In genomic region chrX:27399146-27399456, GRCh38 we compare ENCODE assay signal across 21 cellular contexts.
"Had no signal": no experiment of that assay in that cellular context is flagged by ENCODE, and none has a peak within 500 bp of the region (broad histone marks: within the 10 kb centered on the region; RNA-seq: fewer than 3 reads in every experiment).

No MANE protein-coding gene starts in this region.

- H3K4me3 ChIP-seq: left ventricle myocardium inferior, ovary, psoas muscle, thyroid gland had no signal

- H3K27ac Mint-ChIP-seq: activated B cell treated with CpG ODN at 0.5 μM for 24 hours; activated CD4-positive, alpha-beta memory T cell treated with anti-CD3 and anti-CD28 coated beads for 36 hours; activated CD4-positive, alpha-beta T cell treated with anti-CD3 and anti-CD28 coated beads for 36 hours; activated CD8-positive, alpha-beta memory T cell treated with anti-CD3 and anti-CD28 coated beads, Interleukin-2, amount 10 ng/mL, durations not matched to agents 7 days and 5 days; activated naive CD4-positive, alpha-beta T cell treated with anti-CD3 and anti-CD28 coated beads, Interleukin-2, amount 50 U/mL, for 24 hours; brain; natural killer cell had no signal

- H3K27me3 Mint-ChIP-seq: activated B cell treated with CpG ODN at 0.5 μM for 24 hours; activated CD4-positive, alpha-beta memory T cell treated with anti-CD3 and anti-CD28 coated beads for 36 hours; activated CD4-positive, alpha-beta T cell treated with anti-CD3 and anti-CD28 coated beads for 36 hours; activated CD8-positive, alpha-beta memory T cell treated with anti-CD3 and anti-CD28 coated beads, Interleukin-2, amount 10 ng/mL, durations not matched to agents 7 days and 5 days; activated naive CD4-positive, alpha-beta T cell treated with anti-CD3 and anti-CD28 coated beads, Interleukin-2, amount 50 U/mL, for 24 hours had no signal

- H3K4me1 Mint-ChIP-seq: activated B cell treated with CpG ODN at 0.5 μM for 24 hours; activated CD4-positive, alpha-beta T cell treated with anti-CD3 and anti-CD28 coated beads for 36 hours; activated CD8-positive, alpha-beta memory T cell treated with anti-CD3 and anti-CD28 coated beads, Interleukin-2, amount 10 ng/mL, durations not matched to agents 7 days and 5 days; activated naive CD4-positive, alpha-beta T cell treated with anti-CD3 and anti-CD28 coated beads, Interleukin-2, amount 50 U/mL, for 24 hours; brain; natural killer cell had no signal

- H3K4me1 ChIP-seq: left ventricle myocardium inferior, psoas muscle, thyroid gland had no signal

- H3K36me3 ChIP-seq: left ventricle myocardium inferior, neutrophil, ovary, thyroid gland had no signal

- H3K27me3 ChIP-seq: neutrophil, ovary, thyroid gland had no signal

- H3K27ac ChIP-seq: left ventricle myocardium inferior, neutrophil, ovary, psoas muscle, thyroid gland had no signal

- DNase-seq: activated B cell treated with CpG ODN at 0.5 μM for 24 hours; activated CD4-positive, alpha-beta memory T cell treated with anti-CD3 and anti-CD28 coated beads for 36 hours; activated CD4-positive, alpha-beta T cell treated with anti-CD3 and anti-CD28 coated beads for 36 hours; activated CD8-positive, alpha-beta memory T cell treated with anti-CD3 and anti-CD28 coated beads, Interleukin-2, amount 10 ng/mL, durations not matched to agents 7 days and 5 days; activated gamma-delta T cell treated with Interleukin-2 at 50 U/mL for 16 hours; activated T-cell treated with anti-CD3 and anti-CD28 coated beads for 4 hours; effector CD8-positive, alpha-beta T cell; left ventricle myocardium inferior; natural killer cell; ovary; psoas muscle; right cardiac atrium; stimulated activated CD4-positive, alpha-beta T cell treated with anti-CD3 and anti-CD28 coated beads, Interleukin-12 subunit alpha, Interleukin-12 subunit beta, amount 100 ng/mL, for 4 hours; stimulated activated CD4-positive, alpha-beta T cell treated with anti-CD3 and anti-CD28 coated beads, Interleukin-4, amount 100 ng/mL, for 4 hours; stimulated activated naive CD8-positive, alpha-beta T cell treated with anti-CD3 and anti-CD28 coated beads, Interleukin-15, Interleukin-2, amounts not matched to agents 100 U/mL and 50 U/mL, for 24 hours; T-helper 1 cell; T-helper 9 cell had no signal

- H3K9me3 Mint-ChIP-seq: activated B cell treated with CpG ODN at 0.5 μM for 24 hours; activated CD4-positive, alpha-beta memory T cell treated with anti-CD3 and anti-CD28 coated beads for 36 hours; activated naive CD4-positive, alpha-beta T cell treated with anti-CD3 and anti-CD28 coated beads, Interleukin-2, amount 50 U/mL, for 24 hours had no signal

- H3K9me3 ChIP-seq: left ventricle myocardium inferior, neutrophil, ovary, psoas muscle, thyroid gland had no signal

- ATAC-seq: activated CD4-positive, alpha-beta T cell treated with anti-CD3 and anti-CD28 coated beads for 36 hours; activated CD8-positive, alpha-beta memory T cell treated with anti-CD3 and anti-CD28 coated beads, Interleukin-2, amount 10 ng/mL, durations not matched to agents 7 days and 5 days; natural killer cell; psoas muscle; right cardiac atrium; stimulated activated naive CD8-positive, alpha-beta T cell treated with anti-CD3 and anti-CD28 coated beads, Interleukin-15, Interleukin-2, amounts not matched to agents 100 U/mL and 50 U/mL, for 24 hours had no signal

- H3K36me3 Mint-ChIP-seq: activated CD4-positive, alpha-beta memory T cell treated with anti-CD3 and anti-CD28 coated beads for 36 hours; activated CD8-positive, alpha-beta memory T cell treated with anti-CD3 and anti-CD28 coated beads, Interleukin-2, amount 10 ng/mL, durations not matched to agents 7 days and 5 days; activated naive CD4-positive, alpha-beta T cell treated with anti-CD3 and anti-CD28 coated beads, Interleukin-2, amount 50 U/mL, for 24 hours; brain; natural killer cell had no signal

- H3K4me3 Mint-ChIP-seq: activated B cell treated with CpG ODN at 0.5 μM for 24 hours; activated CD4-positive, alpha-beta memory T cell treated with anti-CD3 and anti-CD28 coated beads for 36 hours; activated CD4-positive, alpha-beta T cell treated with anti-CD3 and anti-CD28 coated beads for 36 hours; activated CD8-positive, alpha-beta memory T cell treated with anti-CD3 and anti-CD28 coated beads, Interleukin-2, amount 10 ng/mL, durations not matched to agents 7 days and 5 days; activated naive CD4-positive, alpha-beta T cell treated with anti-CD3 and anti-CD28 coated beads, Interleukin-2, amount 50 U/mL, for 24 hours; brain; natural killer cell had no signal
